7 cellular contexts compared by ENCODE assay signal in genomic region chr14:20490563-20490962, GRCh38. TPM values are rescaled to one million over a fixed set of nuclear protein-coding genes. Genes with fewer than 3 reads are reported as not detected.
DNase-seq lines count a peak whose midpoint lies in the region; ATAC-seq and TF ChIP-seq lines count a peak whose summit lies in the region.
"Had no signal": no experiment of that assay in that cellular context is flagged by ENCODE, and none has a peak within 500 bp of the region (broad histone marks: within the 10 kb centered on the region; RNA-seq: fewer than 3 reads in every experiment).

No MANE protein-coding gene starts in this region.

- no peaks in the 10 kb centered on the region for H3K27me3 ChIP-seq in CD4-positive, alpha-beta T cell (ENCODE audit: control insufficient read depth, insufficient read depth, low read length)

- no peak for TF ChIP-seq CTCF in CD4-positive, alpha-beta T cell (IDR thresholded peaks at IDR 0.05)

- intact Hi-C loops in CD4-positive, alpha-beta T cell (cut with DNase I, micrococcal nuclease): loop anchor here in 1 of 2 experiments (2.0 kb wide), 1 partner anchor 14 kb away; no protein-coding TSS in a partner anchor

- H3K27ac ChIP-seq in CD4-positive, alpha-beta T cell (ENCODE audit: low read depth, low read length): no peak overlapping the region
- H3K27ac ChIP-seq: RWPE1 had no signal

- peak overlapping the region; percentile 77 for H3K4me3 Mint-ChIP-seq in CD4-positive, alpha-beta T cell

- H3K27ac Mint-ChIP-seq in CD4-positive, alpha-beta T cell: peak overlapping the region; percentile 84

- POLR2A ChIA-PET in CD4-positive, alpha-beta T cell (lab: Charles Lee): interaction anchor here (0.7 to 6.0 kb wide), 4 partner anchors 13 to 44 kb away, joined by 3 to 50 read pairs (median 8); partner anchors contain the start of genes APEX1 and PIP4P1

- no peaks in the 10 kb centered on the region for H3K27me3 Mint-ChIP-seq in CD4-positive, alpha-beta T cell

- no peaks in the 10 kb centered on the region for H3K9me3 ChIP-seq in CD4-positive, alpha-beta T cell (ENCODE audit: control insufficient read depth, low read length)

- CTCF ChIA-PET in CD4-positive, alpha-beta T cell (lab: Charles Lee): interaction anchor here (1.7 kb wide), 1 partner anchor 200 kb away, joined by 4 read pairs; no protein-coding TSS in a partner anchor

- no peak for ATAC-seq in CD4-positive, alpha-beta T cell (ENCODE audit: poor library complexity)

- no peaks in the 10 kb centered on the region for H3K36me3 Mint-ChIP-seq in CD4-positive, alpha-beta T cell (ENCODE audit: low read depth)

- no peaks in the 10 kb centered on the region for H3K9me3 Mint-ChIP-seq in CD4-positive, alpha-beta T cell

- DNase-seq in CD4-positive, alpha-beta T cell: no peak
- peak; percentile 35 for DNase-seq in OCI-M1 (lab: John Stamatoyannopoulos, UW)
- DNase-seq in DMS79 treated with DMSO at 0.1 percent for 48 hours (lab: John Stamatoyannopoulos, UW): no peak
- DNase-seq in NCI-H2227 treated with DMSO at 0.1 percent for 48 hours (lab: John Stamatoyannopoulos, UW): no peak
- DNase-seq: cortex of kidney, NCI-H1930 had no signal

- peaks cover 82% of the 10 kb centered on the region for H3K4me1 Mint-ChIP-seq in CD4-positive, alpha-beta T cell (ENCODE audit: low read depth)

RNA-seq across cellular contexts. Expression of gene RNASE10, which starts 14.8 kb away (rescaled TPM):
- not detected for total RNA-seq in CD4-positive, alpha-beta T cell

RNA-seq across cellular contexts. Expression of gene PNP, which starts 21.4 kb away (rescaled TPM):
- 10 to 100 TPM; 73.6 to 77.2 TPM for total RNA-seq in CD4-positive, alpha-beta T cell

RNA-seq across cellular contexts. Expression of gene PIP4P1, which starts 29.3 kb away (rescaled TPM):
- 100 to 1,000 TPM in 1 of 2 experiments, 10 to 100 TPM in 1; 83.9 to 107 TPM for total RNA-seq in CD4-positive, alpha-beta T cell

RNA-seq across cellular contexts. Expression of gene APEX1, which starts 35.5 kb away (rescaled TPM):
- 100 to 1,000 TPM; 125 to 127 TPM for total RNA-seq in CD4-positive, alpha-beta T cell

RNA-seq across cellular contexts. Expression of gene OSGEP, which starts 36.0 kb away (rescaled TPM):
- total RNA-seq in CD4-positive, alpha-beta T cell: 10 to 100 TPM; 49.2 to 52.9 TPM
